8 cellular contexts compared by ENCODE assay signal in genomic region chr11:117823294-117823940, GRCh38. TPM values are rescaled to one million over a fixed set of nuclear protein-coding genes. Genes with fewer than 3 reads are reported as not detected.
A peak's percentile ranks its signal among the peaks of the same experiment; 100 is the strongest.
DNase-seq lines count a peak whose midpoint lies in the region; ATAC-seq, FAIRE-seq and TF ChIP-seq lines count a peak whose summit lies in the region.

No MANE protein-coding gene starts in this region.

- H3K27ac ChIP-seq in kidney (ENCODE audit: low read depth in 2 of 2, low read length in 2 of 2): peak overlapping the region; percentile 98
- peak overlapping the region in 3 of 4 donors; percentile 35 to 55 (median 40) for H3K27ac ChIP-seq in tibial nerve

- H3K4me1 Mint-ChIP-seq in activated T-cell treated with anti-CD3 and anti-CD28 coated beads, Interleukin-2, amount 50 U/mL, for 72 hours (ENCODE audit: low read depth): peaks cover 67% of the 10 kb centered on the region

- 57 to 59% methylated on average over 3 to 18 of the region's 18 CpGs for whole genome bisulfite sequencing in tibial nerve, 2 donors

- peak overlapping the region; percentile 93 to 98 for H3K9ac ChIP-seq in kidney (ENCODE audit: low read length in 2 of 2)

- no peaks in the 10 kb centered on the region for H3K36me3 Mint-ChIP-seq in activated T-cell treated with anti-CD3 and anti-CD28 coated beads, Interleukin-2, amount 50 U/mL, for 72 hours (ENCODE audit: insufficient read depth in 2 of 2)

- peaks cover 37 to 57% of the 10 kb centered on the region in 2 donors for H3K4me1 ChIP-seq in kidney (ENCODE audit: control insufficient read depth in 1 of 2, insufficient read depth in 1 of 2, low read depth in 1 of 2, low read length in 2 of 2)
- H3K4me1 ChIP-seq in tibial nerve: peaks cover 0 to 23% (median 3%) of the 10 kb centered on the region in 4 donors

- H3K4me3 Mint-ChIP-seq in activated T-cell treated with anti-CD3 and anti-CD28 coated beads, Interleukin-2, amount 50 U/mL, for 72 hours: peak overlapping the region; percentile 34 to 70

- DNase-seq in stimulated activated naive CD4-positive, alpha-beta T cell (lab: John Stamatoyannopoulos, UW): peak; percentile 19 to 73 (median 56)
- DNase-seq in stimulated activated naive CD4-positive, alpha-beta T cell treated with Interleukin-2 at 50 U/mL for 16 hours (lab: John Stamatoyannopoulos, UW): no peak
- peak in 1 of 2 donors; percentile 48 for DNase-seq in activated T-cell treated with anti-CD3 and anti-CD28 coated beads, Interleukin-2, amount 50 U/mL, for 72 hours
- DNase-seq in kidney: peak; percentile 81
- no peak for DNase-seq in tibial nerve (ENCODE audit: low spot score in 2 of 2)
- DNase-seq in DMS153 (lab: John Stamatoyannopoulos, UW): no peak
- no peak for DNase-seq in H54 (ENCODE audit: insufficient read length, low spot score)

- no peak for TF ChIP-seq EP300 in tibial nerve (IDR thresholded peaks at IDR 0.05)

- no peaks in the 10 kb centered on the region for H3K27me3 ChIP-seq in tibial nerve

- H3K9me3 Mint-ChIP-seq in activated T-cell treated with anti-CD3 and anti-CD28 coated beads, Interleukin-2, amount 50 U/mL, for 72 hours: no peaks in the 10 kb centered on the region

- H3K36me3 ChIP-seq in kidney (ENCODE audit: control insufficient read depth in 1 of 2, insufficient read depth in 2 of 2, low read length in 2 of 2): peaks cover 2 to 24% of the 10 kb centered on the region in 2 donors
- no peaks in the 10 kb centered on the region for H3K36me3 ChIP-seq in tibial nerve

- H3K27me3 Mint-ChIP-seq in activated T-cell treated with anti-CD3 and anti-CD28 coated beads, Interleukin-2, amount 50 U/mL, for 72 hours (ENCODE audit: low read depth): no peaks in the 10 kb centered on the region

- intact Hi-C loops in kidney (cut with DNase I): no loop called here

- TF ChIP-seq CTCF in kidney (IDR thresholded peaks at IDR 0.05; ENCODE audit: borderline replicate concordance, extremely low read depth, insufficient read depth) (no peak), tibial nerve (IDR thresholded peaks at IDR 0.05) (peak in 2 of 5 experiments; percentile 5 to 16)

- peak; percentile 54 to 59 for ATAC-seq in activated T-cell treated with anti-CD3 and anti-CD28 coated beads, Interleukin-2, amount 50 U/mL, for 72 hours (replicated peaks in 1 of 2)
- ATAC-seq in GM19023 (IDR thresholded peaks at IDR 0.05; ENCODE audit: unreplicated experiment): no peak

- TF ChIP-seq POLR2A in tibial nerve (IDR thresholded peaks at IDR 0.05): no peak
- no peak for TF ChIP-seq POLR2A in H54 (IDR thresholded peaks at IDR 0.05; ENCODE audit: low read depth, low read length)

- FAIRE-seq in kidney (lab: Jason Lieb, UNC): no peak
- FAIRE-seq in H54 (lab: Jason Lieb, UNC): no peak

- peak overlapping the region; percentile 82 for H3K27ac Mint-ChIP-seq in activated T-cell treated with anti-CD3 and anti-CD28 coated beads, Interleukin-2, amount 50 U/mL, for 72 hours

- H3K4me3 ChIP-seq in kidney (ENCODE audit: low read length in 2 of 2): peak overlapping the region; percentile 74 to 78
- H3K4me3 ChIP-seq in tibial nerve: no peak overlapping the region

- H3K9me3 ChIP-seq in kidney (ENCODE audit: control insufficient read depth in 1 of 2, low read length in 2 of 2) (no peaks in the 10 kb centered on the region), tibial nerve (no peaks in the 10 kb centered on the region)

RNA-seq across cellular contexts. Expression of gene FXYD2, which starts 1.1 kb away (rescaled TPM):
- 1 to 10 TPM; 2.4 to 3.7 TPM for total RNA-seq in activated T-cell treated with anti-CD3 and anti-CD28 coated beads, Interleukin-2, amount 50 U/mL, for 72 hours
- total RNA-seq in kidney (2,527 TPM), tibial nerve (1 to 10 TPM in 2 of 4 donors, under 1 TPM in 2; 0.39 to 1.8 (median 0.96) TPM)
- 9,664 TPM for polyA plus RNA-seq in kidney (ENCODE audit: insufficient read depth, low read depth, low replicate concordance)

RNA-seq across cellular contexts. Expression of gene DSCAML1, which starts 26.4 kb away (rescaled TPM):
- 1 to 10 TPM; 1.5 to 2.5 TPM for total RNA-seq in activated T-cell treated with anti-CD3 and anti-CD28 coated beads, Interleukin-2, amount 50 U/mL, for 72 hours
- total RNA-seq in kidney: 17.3 TPM
- 0.95 TPM for polyA plus RNA-seq in kidney (ENCODE audit: insufficient read depth, low read depth, low replicate concordance)
- total RNA-seq in tibial nerve: 1 to 10 TPM in 1 of 4 donors, under 1 TPM in 3; 0.20 to 1.1 (median 0.36) TPM

RNA-seq across cellular contexts. Expression of gene FXYD6, which starts 53.0 kb away (rescaled TPM):
- total RNA-seq in activated T-cell treated with anti-CD3 and anti-CD28 coated beads, Interleukin-2, amount 50 U/mL, for 72 hours: under 1 TPM; 0.17 to 0.25 TPM
- total RNA-seq in kidney (62.7 TPM), tibial nerve (10 to 100 TPM; 29.4 to 74.1 (median 65.7) TPM)
- 57.8 TPM for polyA plus RNA-seq in kidney (ENCODE audit: insufficient read depth, low read depth, low replicate concordance)

Comparison
In these comparisons a context has a peak if more than half of its experiments do, and no peak if none do; other contexts are left out.
1. DNase-seq: peak in stimulated activated naive CD4-positive, alpha-beta T cell (6 of 6) and kidney (single experiment); none in stimulated activated naive CD4-positive, alpha-beta T cell treated with Interleukin-2 at 50 U/mL for 16 hours (single experiment), tibial nerve (0 of 2), DMS153 (single experiment) and H54 (single experiment).
2. H3K4me3 ChIP-seq: peak in kidney (2 of 2); none in tibial nerve (0 of 4).
3. RNA of gene FXYD2, which starts 1.1 kb away (total RNA-seq): 2,527 TPM in kidney (single experiment); 2.4 to 3.7 TPM in activated T-cell treated with anti-CD3 and anti-CD28 coated beads, Interleukin-2, amount 50 U/mL, for 72 hours and 0.39 to 1.8 TPM in tibial nerve; every median in the first group is over 100 times any median in the second.
4. RNA of gene FXYD6, which starts 53.0 kb away (total RNA-seq): 29.4 to 74.1 TPM in tibial nerve and 62.7 TPM in kidney (single experiment); 0.17 to 0.25 TPM in activated T-cell treated with anti-CD3 and anti-CD28 coated beads, Interleukin-2, amount 50 U/mL, for 72 hours; every median in the first group is over 10 times any median in the second.